Comparison of ENCODE assay signal across 40 cellular contexts in genomic region chr21:14262039-14262438, GRCh38. TPM values are rescaled to one million over a fixed set of nuclear protein-coding genes. Genes with fewer than 3 reads are reported as not detected.
"Had no signal": no experiment of that assay in that cellular context is flagged by ENCODE, and none has a peak within 500 bp of the region (broad histone marks: within the 10 kb centered on the region; RNA-seq: fewer than 3 reads in every experiment).

No MANE protein-coding gene starts in this region.

- H3K4me1 ChIP-seq: adrenal gland, ascending aorta, body of pancreas, breast epithelium had no signal

- H3K4me3 ChIP-seq: adrenal gland, ascending aorta, body of pancreas, breast epithelium, cardiac muscle cell had no signal

- H3K9me3 ChIP-seq: adrenal gland, ascending aorta, body of pancreas, breast epithelium had no signal

- H3K36me3 ChIP-seq: adrenal gland, ascending aorta, brain microvascular endothelial cell, breast epithelium, cardiac muscle cell had no signal

- FAIRE-seq: astrocyte, bronchial epithelial cell had no signal

- DNase-seq: activated effector memory CD4-positive, alpha-beta T cell treated with anti-CD3 and anti-CD28 coated beads, Interleukin-2, amount 50 U/mL, for 16 hours; activated effector memory CD4-positive, alpha-beta T cell treated with Interleukin-2 at 50 U/mL for 16 hours; activated gamma-delta T cell; activated gamma-delta T cell treated with Interleukin-2 at 50 U/mL for 16 hours; activated naive CD4-positive, alpha-beta T cell; activated naive CD4-positive, alpha-beta T cell treated with anti-CD3 and anti-CD28 coated beads for 36 hours; activated naive CD4-positive, alpha-beta T cell treated with anti-CD3 and anti-CD28 coated beads, Interleukin-2, amount 10 ng/mL, durations not matched to agents 7 days and 5 days; activated naive CD4-positive, alpha-beta T cell treated with anti-CD3 and anti-CD28 coated beads, Interleukin-2, amount 50 U/mL, for 16 hours; activated naive CD4-positive, alpha-beta T cell treated with Interleukin-2 at 50 U/mL for 16 hours; activated naive CD8-positive, alpha-beta T cell treated with anti-CD3 and anti-CD28 coated beads for 36 hours; activated naive CD8-positive, alpha-beta T cell treated with anti-CD3 and anti-CD28 coated beads, Interleukin-2, amount 10 ng/mL, durations not matched to agents 7 days and 5 days; activated naive CD8-positive, alpha-beta T cell treated with anti-CD3 and anti-CD28 coated beads, Interleukin-2, amount 50 U/mL, for 24 hours; activated T-cell treated with anti-CD3 and anti-CD28 coated beads, Interleukin-2, amount 50 U/mL, for 1 hour; activated T-cell treated with anti-CD3 and anti-CD28 coated beads, Interleukin-2, amount 50 U/mL, for 24 hours; activated T-cell treated with anti-CD3 and anti-CD28 coated beads, Interleukin-2, amount 50 U/mL, for 4 hours; activated T-cell treated with anti-CD3 and anti-CD28 coated beads, Interleukin-2, amount 50 U/mL, for 48 hours; activated T-cell treated with anti-CD3 and anti-CD28 coated beads, Interleukin-2, amount 50 U/mL, for 72 hours; adrenal gland; amniotic stem cell; amygdala; anterior cingulate cortex; aorta; body of pancreas; brain microvascular endothelial cell; caudate nucleus; central memory CD4-positive, alpha-beta T cell; cerebellar nuclear complex had no signal

- ATAC-seq: activated naive CD4-positive, alpha-beta T cell treated with anti-CD3 and anti-CD28 coated beads, Interleukin-2, amount 50 U/mL, for 72 hours; activated naive CD8-positive, alpha-beta T cell treated with anti-CD3 and anti-CD28 coated beads, Interleukin-2, amount 50 U/mL, for 24 hours; activated T-cell treated with anti-CD3 and anti-CD28 coated beads, Interleukin-2, amount 50 U/mL, for 4 hours; activated T-cell treated with anti-CD3 and anti-CD28 coated beads, Interleukin-2, amount 50 U/mL, for 72 hours; activated T-helper 17 cell treated with anti-CD3 and anti-CD28 coated beads, Interleukin-2, amount 50 U/mL, for 72 hours; body of pancreas had no signal

- H3K27ac ChIP-seq: adrenal gland, ascending aorta, body of pancreas, brain microvascular endothelial cell, breast epithelium, cardiac muscle cell had no signal

- H3K27me3 ChIP-seq: ascending aorta, body of pancreas, brain microvascular endothelial cell, breast epithelium had no signal

RNA-seq across cellular contexts. Expression of gene RBM11, which starts 46.1 kb away (rescaled TPM):
- total RNA-seq: ascending aorta, chondrocyte had no signal

RNA-seq across cellular contexts. Expression of gene LIPI, which starts 51.3 kb away (rescaled TPM):
- total RNA-seq: activated naive CD4-positive, alpha-beta T cell treated with anti-CD3 and anti-CD28 coated beads for 36 hours; activated naive CD4-positive, alpha-beta T cell treated with anti-CD3 and anti-CD28 coated beads, Interleukin-2, amount 50 U/mL, for 72 hours; activated naive CD8-positive, alpha-beta T cell treated with anti-CD3 and anti-CD28 coated beads for 36 hours; activated naive CD8-positive, alpha-beta T cell treated with anti-CD3 and anti-CD28 coated beads, Interleukin-2, amount 10 ng/mL, durations not matched to agents 7 days and 5 days; activated T-cell treated with anti-CD3 and anti-CD28 coated beads, Interleukin-2, amount 50 U/mL, for 4 hours; activated T-cell treated with anti-CD3 and anti-CD28 coated beads, Interleukin-2, amount 50 U/mL, for 72 hours; activated T-helper 1 cell treated with anti-CD3 and anti-CD28 coated beads, Interleukin-12 subunit alpha, Interleukin-12 subunit beta, Interleukin-2, Interleukin-4 antibody, amounts not matched to agents 30 ng/mL and 10 ng/mL and 1 ng/mL, durations not matched to agents 14 hours and 24 hours and 36 hours; activated T-helper 17 cell treated with anti-CD3 and anti-CD28 coated beads, Interleukin-2, amount 50 U/mL, for 72 hours; activated T-helper 2 cell treated with anti-CD3 and anti-CD28 coated beads, Interferon-gamma antibody, Interleukin-2, Interleukin-4, amounts not matched to agents 10 μg/mL and 5 μg/mL and 100 μg/mL, durations not matched to agents 14 hours and 24 hours and 36 hours; adrenal gland; aorta; ascending aorta; astrocyte; body of pancreas; breast epithelium; bronchial epithelial cell; cardiac muscle cell; cardiac septum; cerebellum; chondrocyte had no signal
- polyA plus RNA-seq: adipose tissue, adrenal gland, aorta, cardiac muscle cell had no signal
